In the genomic region with DNA sequence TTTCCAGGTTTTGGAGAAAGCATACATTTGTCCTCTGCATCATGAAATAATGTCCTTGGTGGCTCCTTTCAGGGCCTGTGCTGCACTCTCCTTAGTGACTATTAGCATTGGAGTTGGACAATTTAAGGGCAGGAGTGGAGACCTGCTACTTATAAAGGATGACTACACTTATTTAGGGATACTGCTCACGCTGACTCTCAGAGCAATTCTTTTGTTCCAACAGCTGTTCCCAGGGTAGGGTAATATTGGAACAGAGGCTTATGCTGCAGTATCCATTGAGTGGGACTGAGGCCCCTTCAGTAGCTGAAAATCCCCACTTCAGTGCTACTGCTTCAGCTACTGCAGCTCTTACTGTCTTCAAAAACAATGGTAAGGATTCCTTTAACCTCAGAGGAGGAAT, we compare ENCODE assay signal across 18 cellular contexts.
DNase-seq lines count a peak whose midpoint lies in the region; ATAC-seq and TF ChIP-seq lines count a peak whose summit lies in the region.
"Had no signal": no experiment of that assay in that cellular context is flagged by ENCODE, and none has a peak within 500 bp of the region (broad histone marks: within the 10 kb centered on the region; RNA-seq: fewer than 3 reads in every experiment).

No MANE protein-coding gene starts in this region.

- H3K27me3 ChIP-seq in Karpas-422 (ENCODE audit: low read length) = no peaks in the 10 kb centered on the region
- no peaks in the 10 kb centered on the region for H3K27me3 ChIP-seq in SK-N-SH (ENCODE audit: insufficient read depth)
- no peaks in the 10 kb centered on the region for H3K27me3 ChIP-seq in left lung
- no peaks in the 10 kb centered on the region for H3K27me3 ChIP-seq in thymus (ENCODE audit: control insufficient read depth, insufficient read depth)
- H3K27me3 ChIP-seq: BLaER1, gastrocnemius medialis had no signal

- peak; percentile 32 for DNase-seq in Karpas-422
- no peak for DNase-seq in SK-N-SH
- no peak for DNase-seq in left lung
- DNase-seq in G401 (ENCODE audit: low spot score) = no peak
- DNase-seq in activated naive CD8-positive, alpha-beta T cell treated with anti-CD3 and anti-CD28 coated beads for 36 hours = no peak
- DNase-seq: activated CD4-positive, alpha-beta T cell treated with anti-CD3 and anti-CD28 coated beads, Interleukin-2, amount 50 U/mL, for 4 hours; activated naive CD4-positive, alpha-beta T cell; activated T-cell treated with anti-CD3 and anti-CD28 coated beads for 4 hours; aorta; naive B cell; NCI-H1417; small intestine had no signal

- TF ChIP-seq EP300 in SK-N-SH (IDR thresholded peaks at IDR 0.05; ENCODE audit: borderline replicate concordance in 1 of 2, low read depth in 1 of 2, low read length in 1 of 2) = no peak

- 83% methylated on average over 1 of the region's 1 CpG for WGBS in SK-N-SH (ENCODE audit: low lambda C conversion rate)
- WGBS in thymus = 97% methylated on average over 1 of the region's 1 CpG

- H3K4me1 Mint-ChIP-seq in activated naive CD8-positive, alpha-beta T cell treated with anti-CD3 and anti-CD28 coated beads for 36 hours = peaks cover 23% of the 10 kb centered on the region
- H3K4me1 Mint-ChIP-seq: naive B cell had no signal

- intact Hi-C loops in left lung (cut with DNase I) = no loop called here

- H3K9me2 ChIP-seq in Karpas-422 (replicated peaks; ENCODE audit: insufficient read depth, low read length) (no peaks in the 10 kb centered on the region), SK-N-SH (no peaks in the 10 kb centered on the region)

- no peak overlapping the region for H3K4me3 Mint-ChIP-seq in activated naive CD8-positive, alpha-beta T cell treated with anti-CD3 and anti-CD28 coated beads for 36 hours
- H3K4me3 Mint-ChIP-seq: naive B cell had no signal

- H3K36me3 ChIP-seq in Karpas-422 (ENCODE audit: insufficient read depth, low read length) = no peaks in the 10 kb centered on the region
- H3K36me3 ChIP-seq in SK-N-SH (replicated peaks in 1 of 2; ENCODE audit: control insufficient read depth in 1 of 2, insufficient read depth in 2 of 2, low read length in 1 of 2) = no peaks in the 10 kb centered on the region
- no peaks in the 10 kb centered on the region for H3K36me3 ChIP-seq in left lung
- no peaks in the 10 kb centered on the region for H3K36me3 ChIP-seq in thymus (ENCODE audit: control insufficient read depth, insufficient read depth)
- H3K36me3 ChIP-seq: BLaER1, gastrocnemius medialis had no signal

- H4K20me1 ChIP-seq in Karpas-422 (ENCODE audit: insufficient read depth, low read depth, low read length) (no peaks in the 10 kb centered on the region), SK-N-SH (ENCODE audit: insufficient read depth) (no peaks in the 10 kb centered on the region)
- H4K20me1 ChIP-seq: BLaER1 had no signal

- peaks cover 2% of the 10 kb centered on the region for H3K9me3 Mint-ChIP-seq in activated naive CD8-positive, alpha-beta T cell treated with anti-CD3 and anti-CD28 coated beads for 36 hours

- H3K9me3 ChIP-seq in Karpas-422 (ENCODE audit: low read length) = no peaks in the 10 kb centered on the region
- H3K9me3 ChIP-seq in SK-N-SH = no peaks in the 10 kb centered on the region
- H3K9me3 ChIP-seq in left lung = no peaks in the 10 kb centered on the region
- H3K9me3 ChIP-seq in thymus (ENCODE audit: control insufficient read depth) = no peaks in the 10 kb centered on the region
- H3K9me3 ChIP-seq: BLaER1, gastrocnemius medialis had no signal

- no peak overlapping the region for H3K27ac Mint-ChIP-seq in activated naive CD8-positive, alpha-beta T cell treated with anti-CD3 and anti-CD28 coated beads for 36 hours
- H3K27ac Mint-ChIP-seq: naive B cell had no signal

- H3K27ac ChIP-seq in Karpas-422 (ENCODE audit: low read length) = no peak overlapping the region
- H3K27ac ChIP-seq in SK-N-SH (ENCODE audit: low read depth in 2 of 2, low read length in 1 of 2) = peak overlapping the region; percentile 39 to 95; a peak in 3 of 4 replicates
- no peak overlapping the region for H3K27ac ChIP-seq in left lung
- H3K27ac ChIP-seq in thymus (ENCODE audit: low read depth) = peak overlapping the region; percentile 74
- H3K27ac ChIP-seq: BLaER1, gastrocnemius medialis, VCaP had no signal

- CTCF ChIA-PET in SK-N-SH (lab: Yijun Ruan, JAX) = no interaction called here

- H3K9ac ChIP-seq in Karpas-422 (ENCODE audit: low read length) (no peak overlapping the region), SK-N-SH (peak overlapping the region; percentile 49)
- H3K9ac ChIP-seq: BLaER1 had no signal

- H3K79me2 ChIP-seq in Karpas-422 (ENCODE audit: low read length) (no peaks in the 10 kb centered on the region), SK-N-SH (ENCODE audit: insufficient read depth) (no peaks in the 10 kb centered on the region)

- H3K4me3 ChIP-seq in Karpas-422 (ENCODE audit: low read length) = no peak overlapping the region
- no peak overlapping the region for H3K4me3 ChIP-seq in SK-N-SH (ENCODE audit: low read depth in 2 of 2, low read length in 1 of 2)
- no peak overlapping the region for H3K4me3 ChIP-seq in left lung
- H3K4me3 ChIP-seq in thymus (ENCODE audit: low read length) = no peak overlapping the region
- H3K4me3 ChIP-seq: BLaER1, coronary artery, gastrocnemius medialis had no signal

- POLR2A ChIA-PET in SK-N-SH (lab: Yijun Ruan, JAX) = no interaction called here

- H2AFZ ChIP-seq in Karpas-422 (ENCODE audit: low read length) = no peak overlapping the region
- peak overlapping the region; percentile 42; the same call in 1 of the 2 replicates for H2AFZ ChIP-seq in SK-N-SH (ENCODE audit: low read depth)

- H3F3A ChIP-seq in SK-N-SH (replicated peaks; ENCODE audit: insufficient read depth) = peaks cover 18% of the 10 kb centered on the region

- H3K36me3 Mint-ChIP-seq in activated naive CD8-positive, alpha-beta T cell treated with anti-CD3 and anti-CD28 coated beads for 36 hours = no peaks in the 10 kb centered on the region
- H3K36me3 Mint-ChIP-seq: naive B cell had no signal

- H3K4me2 ChIP-seq in Karpas-422 (ENCODE audit: low read depth, low read length, poor library complexity, severe bottlenecking) = no peak overlapping the region
- H3K4me2 ChIP-seq in SK-N-SH = 0 out of 2 replicates have a peak overlapping the region, but pooled peaks have one; percentile 5
- H3K4me2 ChIP-seq: BLaER1 had no signal

- in situ Hi-C loops in G401 (cut with HindIII; ENCODE audit: low sequenced_read_pairs) = no loop called here

- TF ChIP-seq CTCF in SK-N-SH (IDR thresholded peaks at IDR 0.05) (no peak), left lung (IDR thresholded peaks at IDR 0.05) (no peak)

- H3K27me3 Mint-ChIP-seq in activated naive CD8-positive, alpha-beta T cell treated with anti-CD3 and anti-CD28 coated beads for 36 hours = no peaks in the 10 kb centered on the region

- H3K4me1 ChIP-seq in Karpas-422 (ENCODE audit: low read length) (no peaks in the 10 kb centered on the region), SK-N-SH (ENCODE audit: control insufficient read depth in 1 of 2, insufficient read depth in 2 of 2, low read depth in 1 of 2, low read length in 1 of 2) (peaks cover 0 to 35% of the 10 kb centered on the region in 2 experiments; a peak in 3 of 4 replicates), left lung (peaks cover 0 to 10% of the 10 kb centered on the region in 2 donors), thymus (ENCODE audit: control insufficient read depth, insufficient read depth, low read length) (no peaks in the 10 kb centered on the region)
- H3K4me1 ChIP-seq: BLaER1, gastrocnemius medialis had no signal

- ATAC-seq in left lung (peak; percentile 8), HG03039 (IDR thresholded peaks at IDR 0.05; ENCODE audit: unreplicated experiment) (no peak)

- TF ChIP-seq RAD21 in SK-N-SH (IDR thresholded peaks at IDR 0.05; ENCODE audit: low read length) = no peak

TF ChIP-seq in SK-N-SH, 30 proteins besides CTCF, POLR2A, EP300 and RAD21:
- no peak for TF ChIP-seq FOXM1 (IDR thresholded peaks at IDR 0.05; ENCODE audit: low read depth)
- no peak for TF ChIP-seq TCF12 (IDR thresholded peaks at IDR 0.05)
- no peak for TF ChIP-seq SMC3 (IDR thresholded peaks at IDR 0.05; ENCODE audit: low read depth, low read length)
- TF ChIP-seq RFX5 (IDR thresholded peaks at IDR 0.05; ENCODE audit: low read length) = no peak
- no peak for TF ChIP-seq NRF1 (IDR thresholded peaks at IDR 0.05; ENCODE audit: low read depth, low read length)
- TF ChIP-seq, protein P1, sequence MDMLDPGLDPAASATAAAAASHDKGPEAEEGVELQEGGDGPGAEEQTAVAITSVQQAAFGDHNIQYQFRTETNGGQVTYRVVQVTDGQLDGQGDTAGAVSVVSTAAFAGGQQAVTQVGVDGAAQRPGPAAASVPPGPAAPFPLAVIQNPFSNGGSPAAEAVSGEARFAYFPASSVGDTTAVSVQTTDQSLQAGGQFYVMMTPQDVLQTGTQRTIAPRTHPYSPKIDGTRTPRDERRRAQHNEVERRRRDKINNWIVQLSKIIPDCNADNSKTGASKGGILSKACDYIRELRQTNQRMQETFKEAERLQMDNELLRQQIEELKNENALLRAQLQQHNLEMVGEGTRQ (IDR thresholded peaks at IDR 0.05; ENCODE audit: borderline replicate concordance, low read depth, low read length) = no peak
- TF ChIP-seq RCOR1 (IDR thresholded peaks at IDR 0.05; ENCODE audit: low read length) = no peak
- TF ChIP-seq, protein P2, sequence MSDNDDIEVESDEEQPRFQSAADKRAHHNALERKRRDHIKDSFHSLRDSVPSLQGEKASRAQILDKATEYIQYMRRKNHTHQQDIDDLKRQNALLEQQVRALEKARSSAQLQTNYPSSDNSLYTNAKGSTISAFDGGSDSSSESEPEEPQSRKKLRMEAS (IDR thresholded peaks at IDR 0.05; ENCODE audit: low read depth) = no peak
- TF ChIP-seq YY1 (IDR thresholded peaks at IDR 0.05; ENCODE audit: low read depth) = no peak

Comparison
In these comparisons a context has a peak if more than half of its experiments do, and no peak if none do; other contexts are left out.
1. H3K27ac ChIP-seq: peak in SK-N-SH (2 of 2) and thymus (single experiment); none in Karpas-422 (single experiment) and left lung (0 of 2).